16 cellular contexts compared by ENCODE assay signal in the genomic region with DNA sequence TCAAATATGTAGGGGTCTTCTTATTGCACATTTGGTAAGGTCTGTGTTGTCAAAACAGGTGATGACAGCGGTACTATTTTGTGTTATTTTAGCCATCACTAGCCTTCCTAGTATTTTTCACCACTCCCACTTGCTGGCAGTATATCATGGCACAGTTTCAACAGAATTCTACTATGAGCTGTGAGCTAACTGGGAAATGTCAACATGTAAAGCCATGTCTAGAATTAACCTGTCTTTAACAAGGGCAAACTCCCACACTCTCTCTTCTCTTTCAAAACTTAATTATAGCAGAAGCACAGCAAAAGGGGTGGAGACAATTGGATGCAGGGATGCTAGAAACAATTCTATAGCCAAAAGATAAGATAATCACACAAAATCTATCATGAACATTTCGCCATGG.
DNase-seq lines count a peak whose midpoint lies in the region; ATAC-seq lines count a peak whose summit lies in the region.
"Had no signal": no experiment of that assay in that cellular context is flagged by ENCODE, and none has a peak within 500 bp of the region (broad histone marks: within the 10 kb centered on the region; RNA-seq: fewer than 3 reads in every experiment).

No MANE protein-coding gene starts in this region.

- ATAC-seq in GM21576 (IDR thresholded peaks at IDR 0.05; ENCODE audit: unreplicated experiment) (no peak), HG03565 (IDR thresholded peaks at IDR 0.05; ENCODE audit: unreplicated experiment) (no peak)

- peak; percentile 4 for DNase-seq in NCI-H2196 (lab: John Stamatoyannopoulos, UW; ENCODE audit: unreplicated experiment)
- no peak for DNase-seq in NCI-H2196 treated with DMSO at 0.1 percent for 48 hours (lab: John Stamatoyannopoulos, UW; ENCODE audit: unreplicated experiment)
- peak; percentile 34 to 87 for DNase-seq in NCI-H2081 (lab: John Stamatoyannopoulos, UW)
- DNase-seq in NCI-H774 (lab: John Stamatoyannopoulos, UW), result peak; percentile 36
- DNase-seq in left kidney (ENCODE audit: low read depth, low spot score), result peak; percentile 85
- no peak for DNase-seq in NK-92 treated with Interleukin-12 subunit alpha and Interleukin-12 subunit beta, amount 100 ng/mL, for 24 hours (lab: John Stamatoyannopoulos, UW)
- DNase-seq: AML-193, H9, Kasumi-1, NCI-H1092 treated with DMSO at 0.1 percent for 48 hours, NCI-H2107, NCI-H446, NCI-H526 treated with DMSO at 0.1 percent for 48 hours, PC-9 had no signal

Comparison
In these comparisons a context has a peak if more than half of its experiments do, and no peak if none do; other contexts are left out.
1. DNase-seq: peak in NCI-H2196 (single experiment), NCI-H2081 (2 of 2), NCI-H774 (single experiment) and left kidney (single experiment); none in NCI-H2196 treated with DMSO at 0.1 percent for 48 hours (single experiment) and NK-92 treated with Interleukin-12 subunit alpha and Interleukin-12 subunit beta, amount 100 ng/mL, for 24 hours (single experiment).